In the genomic region with DNA sequence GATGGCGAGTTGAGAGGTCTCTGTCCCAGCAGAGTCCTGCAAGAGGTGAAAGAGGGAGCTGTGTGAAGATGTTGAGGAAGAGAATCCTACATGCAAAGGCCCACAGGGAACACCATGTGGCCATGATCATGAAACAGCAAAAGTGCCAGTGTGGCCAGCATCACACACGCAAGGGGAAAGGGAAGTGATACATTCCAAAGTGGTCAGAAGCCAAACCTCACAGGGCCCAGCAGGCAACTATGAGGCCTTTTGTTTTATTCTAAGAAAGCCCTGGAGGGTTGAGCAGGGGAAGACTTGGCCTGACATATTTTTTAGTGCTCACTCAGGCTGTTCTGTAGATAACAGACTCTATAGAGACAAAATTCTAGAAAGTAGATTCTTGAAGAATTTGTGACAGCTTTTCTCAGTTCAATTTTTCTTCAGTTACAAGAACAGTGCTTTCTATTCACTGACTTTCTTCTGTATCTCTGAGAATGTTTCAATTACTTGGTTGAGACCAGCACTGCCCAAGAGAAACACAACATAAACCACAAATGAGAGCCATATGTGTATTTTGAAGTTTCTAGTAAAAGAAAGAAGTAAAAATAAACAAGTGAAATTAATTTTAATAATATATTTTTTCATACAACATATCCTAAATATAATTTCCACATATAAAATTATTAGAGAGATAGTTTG, we compare ENCODE assay signal across 11 cellular contexts.
DNase-seq lines count a peak whose midpoint lies in the region; ATAC-seq and TF ChIP-seq lines count a peak whose summit lies in the region.
"Had no signal": no experiment of that assay in that cellular context is flagged by ENCODE, and none has a peak within 500 bp of the region (broad histone marks: within the 10 kb centered on the region; RNA-seq: fewer than 3 reads in every experiment).

No MANE protein-coding gene starts in this region.

- H3K9me3 Mint-ChIP-seq in endodermal cell = no peaks in the 10 kb centered on the region
- H3K9me3 Mint-ChIP-seq: activated T-cell treated with anti-CD3 and anti-CD28 coated beads, Interleukin-2, amount 50 U/mL, for 4 hours had no signal

- H3K27me3 ChIP-seq in MM.1S (replicated peaks; ENCODE audit: insufficient read depth, low read length) (no peaks in the 10 kb centered on the region), endodermal cell (ENCODE audit: control insufficient read depth, insufficient read depth, low read length, poor library complexity, severe bottlenecking) (no peaks in the 10 kb centered on the region)

- H3K27ac ChIP-seq in MM.1S (ENCODE audit: low read length) = peak overlapping the region; percentile 29; the same call in 1 of the 2 replicates
- H3K27ac ChIP-seq in endodermal cell (ENCODE audit: low read depth, low read length) = no peak overlapping the region

- WGBS in endodermal cell (ENCODE audit: insufficient coverage in 1 of 2, insufficient read length in 1 of 2), 2 experiments = 75 to 84% methylated on average over 2 of the region's 2 CpGs

- DNase-seq in MM.1S (peak; percentile 56), endodermal cell (peak; percentile 65), skeletal muscle cell (ENCODE audit: low read depth) (peak; percentile 57), NCI-H2227 (lab: John Stamatoyannopoulos, UW; ENCODE audit: unreplicated experiment) (no peak), GM19238 (ENCODE audit: insufficient read length, low spot score) (no peak), DMS53 (lab: John Stamatoyannopoulos, UW) (no peak)
- no peak for DNase-seq in effector CD8-positive, alpha-beta T cell (lab: John Stamatoyannopoulos, UW)
- DNase-seq: activated T-cell treated with anti-CD3 and anti-CD28 coated beads, Interleukin-2, amount 50 U/mL, for 4 hours; NCI-H510A had no signal

- H3K4me3 ChIP-seq in MM.1S (ENCODE audit: low read length) (no peak overlapping the region), endodermal cell (ENCODE audit: low read length) (no peak overlapping the region), skeletal muscle cell (ENCODE audit: low read depth, low read length) (no peak overlapping the region)

- H3K9ac ChIP-seq in MM.1S (ENCODE audit: low read length) = no peak overlapping the region
- no peak overlapping the region for H3K9ac ChIP-seq in endodermal cell (ENCODE audit: extremely low read depth, low read length, poor library complexity, severe bottlenecking)

- TF ChIP-seq CTCF in MM.1S (IDR thresholded peaks at IDR 0.05; ENCODE audit: low read length) = no peak
- TF ChIP-seq CTCF in endodermal cell (conservative IDR thresholded peaks at IDR 0.05) = no peak

- peak; percentile 48 for ATAC-seq in GM19452 (IDR thresholded peaks at IDR 0.05; ENCODE audit: unreplicated experiment)
- ATAC-seq: activated T-cell treated with anti-CD3 and anti-CD28 coated beads, Interleukin-2, amount 50 U/mL, for 4 hours had no signal

- H3K27me3 Mint-ChIP-seq in endodermal cell (ENCODE audit: insufficient read depth) = peaks cover 4% of the 10 kb centered on the region

- no peaks in the 10 kb centered on the region for H3K4me1 Mint-ChIP-seq in endodermal cell

- H3K4me1 ChIP-seq in MM.1S (ENCODE audit: low read length) (peaks cover 12% of the 10 kb centered on the region; the same call in 1 of the 2 replicates), endodermal cell (ENCODE audit: control insufficient read depth, insufficient read depth, low read length) (no peaks in the 10 kb centered on the region)

- no peaks in the 10 kb centered on the region for H4K20me1 ChIP-seq in MM.1S (ENCODE audit: insufficient read depth, low read length)

- H3K36me3 Mint-ChIP-seq in endodermal cell (ENCODE audit: low read depth) = no peaks in the 10 kb centered on the region

- H3K4me3 Mint-ChIP-seq in endodermal cell = no peak overlapping the region
- H3K4me3 Mint-ChIP-seq: activated T-cell treated with anti-CD3 and anti-CD28 coated beads, Interleukin-2, amount 50 U/mL, for 4 hours had no signal

- no peak overlapping the region for H2AFZ ChIP-seq in MM.1S (ENCODE audit: low read length)

- H3F3A ChIP-seq in MM.1S (ENCODE audit: insufficient read depth, low read length) = 0 out of 2 replicates have a peak, but pooled peaks cover 4% of the 10 kb centered on the region

- H3K4me2 ChIP-seq in MM.1S (ENCODE audit: low read depth, low read length) = no peak overlapping the region

- H3K79me2 ChIP-seq in MM.1S (ENCODE audit: low read length) = no peaks in the 10 kb centered on the region

- H3K36me3 ChIP-seq in MM.1S (replicated peaks; ENCODE audit: insufficient read depth, low read length) (no peaks in the 10 kb centered on the region), endodermal cell (ENCODE audit: control insufficient read depth, insufficient read depth, low read length) (no peaks in the 10 kb centered on the region)

- no peak overlapping the region for H3K27ac Mint-ChIP-seq in endodermal cell
- H3K27ac Mint-ChIP-seq: progenitor cell of endocrine pancreas had no signal

- H3K9me3 ChIP-seq in MM.1S (replicated peaks; ENCODE audit: insufficient read depth, low read length) (no peaks in the 10 kb centered on the region), endodermal cell (ENCODE audit: control insufficient read depth, low read length) (no peaks in the 10 kb centered on the region)

- H3K9me2 ChIP-seq in MM.1S (replicated peaks; ENCODE audit: insufficient read depth, low read length) = no peaks in the 10 kb centered on the region

Comparison
In these comparisons a context has a peak if more than half of its experiments do, and no peak if none do; other contexts are left out.
1. DNase-seq: peak in MM.1S (single experiment), endodermal cell (single experiment) and skeletal muscle cell (single experiment); none in NCI-H2227 (single experiment), GM19238 (single experiment), DMS53 (single experiment) and effector CD8-positive, alpha-beta T cell (single experiment).